9 cellular contexts compared by ENCODE assay signal in the genomic region with DNA sequence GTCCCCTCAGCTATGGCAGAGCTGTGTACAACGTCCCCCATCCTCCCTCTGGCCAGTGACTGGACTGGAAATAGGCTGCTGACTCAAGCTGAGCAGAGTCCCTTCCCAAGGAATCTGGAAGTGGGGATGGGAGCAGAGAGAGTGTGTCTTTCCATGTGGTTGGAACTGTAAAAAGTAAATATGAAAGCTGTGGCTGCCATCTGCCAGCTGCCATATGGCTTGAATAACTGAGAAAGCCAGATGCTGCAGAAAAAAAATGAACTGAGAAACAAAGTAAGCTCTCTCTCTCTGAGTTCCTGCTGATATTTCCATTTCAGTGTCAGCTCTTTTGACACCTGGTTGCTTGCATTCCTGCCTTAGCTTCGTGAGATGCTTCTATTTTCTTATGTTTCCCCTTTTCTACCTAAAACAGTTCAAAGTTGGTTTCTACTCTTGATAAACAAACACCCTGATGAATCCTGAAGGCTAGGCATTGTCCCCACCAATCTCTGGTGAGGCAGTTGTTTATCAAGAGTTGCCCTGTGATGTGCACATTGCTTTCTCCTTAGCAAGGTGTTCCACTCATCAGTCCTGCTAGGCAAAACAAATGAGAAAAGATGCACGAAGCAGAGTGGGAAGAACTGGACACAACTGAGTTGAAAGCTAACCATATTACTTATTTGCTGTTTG. TPM values are rescaled to one million over a fixed set of nuclear protein-coding genes. Genes with fewer than 3 reads are reported as not detected.
DNase-seq lines count a peak whose midpoint lies in the region; ATAC-seq, FAIRE-seq and TF ChIP-seq lines count a peak whose summit lies in the region.
"Had no signal": no experiment of that assay in that cellular context is flagged by ENCODE, and none has a peak within 500 bp of the region (broad histone marks: within the 10 kb centered on the region; RNA-seq: fewer than 3 reads in every experiment).

No MANE protein-coding gene starts in this region.

- ATAC-seq in GM18511 (IDR thresholded peaks at IDR 0.05; ENCODE audit: unreplicated experiment), result peak; percentile 86
- peak; percentile 59 for ATAC-seq in mucosa of descending colon

- no peaks in the 10 kb centered on the region for H3K4me1 ChIP-seq in mucosa of descending colon (ENCODE audit: low read depth)

- H3K9me3 Mint-ChIP-seq in T-helper 2 cell treated with Interferon-gamma antibody and Interleukin-4, amounts not matched to agents 5 μg/mL and 100 μg/mL, for 36 hours, result no peaks in the 10 kb centered on the region

- H3K4me3 ChIP-seq in mucosa of descending colon, result no peak overlapping the region

- H3K4me3 Mint-ChIP-seq in T-helper 2 cell treated with Interferon-gamma antibody and Interleukin-4, amounts not matched to agents 5 μg/mL and 100 μg/mL, for 36 hours, result no peak overlapping the region

- H3K9me3 ChIP-seq in mucosa of descending colon, result no peaks in the 10 kb centered on the region

- DNase-seq in H54 (ENCODE audit: insufficient read length, low spot score) (no peak), NCI-H2171 (lab: John Stamatoyannopoulos, UW) (peak; percentile 69), mucosa of descending colon (peak in 1 of 3 donors; percentile 57), T1000 (lab: John Stamatoyannopoulos, UW) (no peak), NCI-H146 treated with DMSO at 0.1 percent for 48 hours (lab: John Stamatoyannopoulos, UW; ENCODE audit: unreplicated experiment) (no peak), RCC 7860 (ENCODE audit: low spot score) (no peak)
- DNase-seq in T-helper 2 cell treated with Interferon-gamma antibody and Interleukin-4, amounts not matched to agents 5 μg/mL and 100 μg/mL, for 36 hours (ENCODE audit: low spot score), result no peak
- DNase-seq: activated T-cell treated with anti-CD3 and anti-CD28 coated beads, Interleukin-2, amount 50 U/mL, for 48 hours had no signal

- H3K27me3 Mint-ChIP-seq in T-helper 2 cell treated with Interferon-gamma antibody and Interleukin-4, amounts not matched to agents 5 μg/mL and 100 μg/mL, for 36 hours (ENCODE audit: low read depth), result no peaks in the 10 kb centered on the region

- FAIRE-seq in H54 (lab: Jason Lieb, UNC), result peak; percentile 33
- no peak for FAIRE-seq in RCC 7860 (lab: Jason Lieb, UNC)

- TF ChIP-seq POLR2A in H54 (IDR thresholded peaks at IDR 0.05; ENCODE audit: low read depth, low read length), result no peak

- H3K36me3 ChIP-seq in mucosa of descending colon (ENCODE audit: low read depth), result no peaks in the 10 kb centered on the region

- H3K36me3 Mint-ChIP-seq in T-helper 2 cell treated with Interferon-gamma antibody and Interleukin-4, amounts not matched to agents 5 μg/mL and 100 μg/mL, for 36 hours (ENCODE audit: low read depth), result peaks cover 2% of the 10 kb centered on the region

- TF ChIP-seq CTCF in mucosa of descending colon (IDR thresholded peaks at IDR 0.05), result no peak

- no peak overlapping the region for H3K27ac Mint-ChIP-seq in T-helper 2 cell treated with Interferon-gamma antibody and Interleukin-4, amounts not matched to agents 5 μg/mL and 100 μg/mL, for 36 hours

- intact Hi-C loops in mucosa of descending colon (cut with DNase I, micrococcal nuclease), result no loop called here

- no peaks in the 10 kb centered on the region for H3K4me1 Mint-ChIP-seq in T-helper 2 cell treated with Interferon-gamma antibody and Interleukin-4, amounts not matched to agents 5 μg/mL and 100 μg/mL, for 36 hours (ENCODE audit: low read depth)

RNA-seq across cellular contexts. Expression of a gene that starts 16.8 kb away (rescaled TPM):
- 10 to 100 TPM; 45.1 to 50.3 (median 47.4) TPM for total RNA-seq in mucosa of descending colon
